Comparison of ENCODE assay signal across 15 cellular contexts in genomic region chr11:4071325-4071724, GRCh38. TPM values are rescaled to one million over a fixed set of nuclear protein-coding genes. Genes with fewer than 3 reads are reported as not detected.
A peak's percentile ranks its signal among the peaks of the same experiment; 100 is the strongest.
DNase-seq lines count a peak whose midpoint lies in the region; ATAC-seq and TF ChIP-seq lines count a peak whose summit lies in the region.
"Had no signal": no experiment of that assay in that cellular context is flagged by ENCODE, and none has a peak within 500 bp of the region (broad histone marks: within the 10 kb centered on the region; RNA-seq: fewer than 3 reads in every experiment).

No MANE protein-coding gene starts in this region.

- peak overlapping the region; percentile 72 to 79 for H3K27ac Mint-ChIP-seq in natural killer cell
- H3K27ac Mint-ChIP-seq in natural killer cell treated with Interleukin-12 subunit alpha and Interleukin-12 subunit beta and Interleukin-15 and Interleukin-18, amount 100 ng/mL, for 72 hours, result peak overlapping the region in 1 of 2 donors; percentile 89
- peak overlapping the region; percentile 57 for H3K27ac Mint-ChIP-seq in dendritic cell treated with granulocyte-macrophage colony-stimulating factor and Interleukin-4, amounts not matched to agents 40 ng/mL and 50 ng/mL, for 4 days
- H3K27ac Mint-ChIP-seq in naive thymus-derived CD8-positive, alpha-beta T cell, result peak overlapping the region in 9 of 10 donors; percentile 34 to 88 (median 79)
- H3K27ac Mint-ChIP-seq: HFFc6 had no signal

- no peak overlapping the region for H3K4me3 Mint-ChIP-seq in natural killer cell
- no peak overlapping the region for H3K4me3 Mint-ChIP-seq in natural killer cell treated with Interleukin-12 subunit alpha and Interleukin-12 subunit beta and Interleukin-15 and Interleukin-18, amount 100 ng/mL, for 72 hours
- no peak overlapping the region for H3K4me3 Mint-ChIP-seq in dendritic cell treated with granulocyte-macrophage colony-stimulating factor and Interleukin-4, amounts not matched to agents 40 ng/mL and 50 ng/mL, for 4 days
- no peak overlapping the region for H3K4me3 Mint-ChIP-seq in naive thymus-derived CD8-positive, alpha-beta T cell
- H3K4me3 Mint-ChIP-seq: HFFc6 had no signal

- no peaks in the 10 kb centered on the region for H3K27me3 Mint-ChIP-seq in natural killer cell (ENCODE audit: low read depth in 2 of 2)
- H3K27me3 Mint-ChIP-seq in natural killer cell treated with Interleukin-12 subunit alpha and Interleukin-12 subunit beta and Interleukin-15 and Interleukin-18, amount 100 ng/mL, for 72 hours, result no peaks in the 10 kb centered on the region
- H3K27me3 Mint-ChIP-seq in dendritic cell treated with granulocyte-macrophage colony-stimulating factor and Interleukin-4, amounts not matched to agents 40 ng/mL and 50 ng/mL, for 4 days, result no peaks in the 10 kb centered on the region
- H3K27me3 Mint-ChIP-seq in naive thymus-derived CD8-positive, alpha-beta T cell, result no peaks in the 10 kb centered on the region

- no peaks in the 10 kb centered on the region for H3K9me3 Mint-ChIP-seq in natural killer cell
- no peaks in the 10 kb centered on the region for H3K9me3 Mint-ChIP-seq in natural killer cell treated with Interleukin-12 subunit alpha and Interleukin-12 subunit beta and Interleukin-15 and Interleukin-18, amount 100 ng/mL, for 72 hours
- no peaks in the 10 kb centered on the region for H3K9me3 Mint-ChIP-seq in dendritic cell treated with granulocyte-macrophage colony-stimulating factor and Interleukin-4, amounts not matched to agents 40 ng/mL and 50 ng/mL, for 4 days
- H3K9me3 Mint-ChIP-seq in naive thymus-derived CD8-positive, alpha-beta T cell, result no peaks in the 10 kb centered on the region
- H3K9me3 Mint-ChIP-seq: HFFc6 had no signal

- no peak for TF ChIP-seq CTCF in natural killer cell (IDR thresholded peaks at IDR 0.05)

- no peak for DNase-seq in natural killer cell
- no peak for DNase-seq in natural killer cell treated with Interleukin-12 subunit alpha and Interleukin-12 subunit beta and Interleukin-15 and Interleukin-18, amount 100 ng/mL, for 72 hours (ENCODE audit: low spot score)
- DNase-seq in naive thymus-derived CD8-positive, alpha-beta T cell, result no peak
- no peak for DNase-seq in HUDEP-2 (lab: John Stamatoyannopoulos, UW; ENCODE audit: unreplicated experiment in 76 of 76)
- no peak for DNase-seq in NCI-H2029 treated with DMSO at 0.1 percent for 48 hours (lab: John Stamatoyannopoulos, UW)
- no peak for DNase-seq in SIG-M5 treated with dmso at 0.1 percent for 504 hours (lab: John Stamatoyannopoulos, UW; ENCODE audit: unreplicated experiment)
- DNase-seq: DMS153, EL, HFFc6, NCI-H1105, NCI-H1694, NCI-H446, SHP77 treated with DMSO at 0.1 percent for 48 hours had no signal

- intact Hi-C loops in natural killer cell (cut with micrococcal nuclease), result loop anchor here (5.0 kb wide), 1 partner anchor 124 kb away; no protein-coding TSS in a partner anchor
- intact Hi-C loops in dendritic cell treated with granulocyte-macrophage colony-stimulating factor and Interleukin-4, amounts not matched to agents 40 ng/mL and 50 ng/mL, for 4 days (cut with micrococcal nuclease), result no loop called here

- H3K36me3 Mint-ChIP-seq in natural killer cell, result no peaks in the 10 kb centered on the region
- H3K36me3 Mint-ChIP-seq in natural killer cell treated with Interleukin-12 subunit alpha and Interleukin-12 subunit beta and Interleukin-15 and Interleukin-18, amount 100 ng/mL, for 72 hours, result peaks cover 5% of the 10 kb centered on the region
- H3K36me3 Mint-ChIP-seq in dendritic cell treated with granulocyte-macrophage colony-stimulating factor and Interleukin-4, amounts not matched to agents 40 ng/mL and 50 ng/mL, for 4 days (ENCODE audit: low read depth), result peaks cover 41% of the 10 kb centered on the region
- peaks cover 0 to 49% (median 3%) of the 10 kb centered on the region in 3 donors for H3K36me3 Mint-ChIP-seq in naive thymus-derived CD8-positive, alpha-beta T cell

- ATAC-seq in natural killer cell, result no peak
- no peak for ATAC-seq in natural killer cell treated with Interleukin-12 subunit alpha and Interleukin-12 subunit beta and Interleukin-15 and Interleukin-18, amount 100 ng/mL, for 72 hours
- ATAC-seq in naive thymus-derived CD8-positive, alpha-beta T cell, result no peak
- no peak for ATAC-seq in HG03565 (IDR thresholded peaks at IDR 0.05; ENCODE audit: unreplicated experiment)

- H3K4me1 Mint-ChIP-seq in natural killer cell, result peaks cover 54 to 57% of the 10 kb centered on the region in 2 donors
- peaks cover 47 to 52% of the 10 kb centered on the region in 2 donors for H3K4me1 Mint-ChIP-seq in natural killer cell treated with Interleukin-12 subunit alpha and Interleukin-12 subunit beta and Interleukin-15 and Interleukin-18, amount 100 ng/mL, for 72 hours (ENCODE audit: low read depth in 2 of 2)
- H3K4me1 Mint-ChIP-seq in dendritic cell treated with granulocyte-macrophage colony-stimulating factor and Interleukin-4, amounts not matched to agents 40 ng/mL and 50 ng/mL, for 4 days (ENCODE audit: low read depth), result peaks cover 41% of the 10 kb centered on the region
- peaks cover 37 to 60% (median 55%) of the 10 kb centered on the region in 4 donors for H3K4me1 Mint-ChIP-seq in naive thymus-derived CD8-positive, alpha-beta T cell

- POLR2A ChIA-PET in naive thymus-derived CD8-positive, alpha-beta T cell (lab: Charles Lee), result interaction anchor here (0.6 to 4.9 kb wide), 6 partner anchors 14 to 229 kb away, joined by 3 to 70 read pairs (median 4); partner anchors contain the start of gene STIM1

RNA-seq across cellular contexts. Expression of gene RRM1, which starts 23.3 kb away (rescaled TPM):
- 10 to 100 TPM; 17.0 to 37.6 (median 24.4) TPM for total RNA-seq in natural killer cell
- 100 to 1,000 TPM; 109 to 181 TPM for total RNA-seq in natural killer cell treated with Interleukin-12 subunit alpha and Interleukin-12 subunit beta and Interleukin-15 and Interleukin-18, amount 100 ng/mL, for 72 hours
- 10 to 100 TPM; 22.6 to 29.8 TPM for total RNA-seq in naive thymus-derived CD8-positive, alpha-beta T cell
- polyA plus RNA-seq in naive thymus-derived CD8-positive, alpha-beta T cell, result 10 to 100 TPM; 26.2 to 39.3 (median 27.0) TPM
